ENCODE assay signal across 10 cellular contexts in the genomic region with DNA sequence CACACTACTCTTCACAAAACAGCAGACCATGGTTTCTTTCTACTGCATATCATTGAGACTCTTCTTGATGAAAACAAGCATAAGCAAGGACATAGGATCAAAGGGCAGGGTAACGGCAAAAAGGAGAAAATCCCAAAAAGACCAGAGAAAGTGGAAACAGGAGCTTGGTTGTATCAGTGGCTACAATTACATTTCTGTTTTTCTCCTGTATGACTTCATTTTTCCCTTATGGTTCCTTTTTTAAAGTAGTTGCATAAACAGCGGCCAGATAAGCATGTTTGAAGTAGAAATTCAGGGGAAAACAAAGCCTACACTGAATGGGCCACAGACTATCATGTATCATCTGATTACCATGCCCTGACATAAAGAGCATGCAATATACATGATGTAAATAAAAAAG. TPM values are rescaled to one million over a fixed set of nuclear protein-coding genes. Genes with fewer than 3 reads are reported as not detected.
DNase-seq lines count a peak whose midpoint lies in the region; ATAC-seq and TF ChIP-seq lines count a peak whose summit lies in the region.
"Had no signal": no experiment of that assay in that cellular context is flagged by ENCODE, and none has a peak within 500 bp of the region (broad histone marks: within the 10 kb centered on the region; RNA-seq: fewer than 3 reads in every experiment).

No MANE protein-coding gene starts in this region.

- H3K4me2 ChIP-seq in MM.1S (ENCODE audit: low read depth, low read length) (peak overlapping the region; percentile 6; the same call in 1 of the 2 replicates), neural progenitor cell (peak overlapping the region; percentile 83)

- CTCF ChIA-PET in CD8-positive, alpha-beta memory T cell (lab: Charles Lee), result no interaction called here

- peaks cover 66 to 81% (median 80%) of the 10 kb centered on the region in 3 donors for H3K4me1 Mint-ChIP-seq in CD8-positive, alpha-beta memory T cell
- H3K4me1 Mint-ChIP-seq in chondrocyte (ENCODE audit: low read depth) (peaks cover 63% of the 10 kb centered on the region), neural progenitor cell (peaks cover 32% of the 10 kb centered on the region)

- H3K4me3 ChIP-seq in CD8-positive, alpha-beta memory T cell (ENCODE audit: low read length), result peak overlapping the region; percentile 67
- H3K4me3 ChIP-seq in MM.1S (ENCODE audit: low read length) (no peak overlapping the region), neural progenitor cell (no peak overlapping the region)

- no peaks in the 10 kb centered on the region for H3K9me2 ChIP-seq in MM.1S (replicated peaks; ENCODE audit: insufficient read depth, low read length)

- H3K27ac ChIP-seq in CD8-positive, alpha-beta memory T cell (ENCODE audit: low read depth, low read length), result no peak overlapping the region
- H3K27ac ChIP-seq in MM.1S (ENCODE audit: low read length), result no peak overlapping the region
- no peak overlapping the region for H3K27ac ChIP-seq in neural progenitor cell
- H3K27ac ChIP-seq: WERI-Rb-1 had no signal

- peak overlapping the region in 1 of 8 donors; percentile 42 for H3K27ac Mint-ChIP-seq in CD8-positive, alpha-beta memory T cell
- H3K27ac Mint-ChIP-seq in chondrocyte (ENCODE audit: unreplicated experiment) (peak overlapping the region; percentile 24), neural progenitor cell (no peak overlapping the region)

- no peaks in the 10 kb centered on the region for H3K27me3 Mint-ChIP-seq in CD8-positive, alpha-beta memory T cell
- H3K27me3 Mint-ChIP-seq in chondrocyte (ENCODE audit: low read depth) (no peaks in the 10 kb centered on the region), neural progenitor cell (ENCODE audit: insufficient read depth, low read depth) (no peaks in the 10 kb centered on the region)

- ATAC-seq in HG03457 (IDR thresholded peaks at IDR 0.05; ENCODE audit: unreplicated experiment), result no peak
- no peak for ATAC-seq in GM19397 (IDR thresholded peaks at IDR 0.05; ENCODE audit: unreplicated experiment)

- peak overlapping the region; percentile 50 to 99 (median 90) for H3K4me3 Mint-ChIP-seq in CD8-positive, alpha-beta memory T cell
- peak overlapping the region; percentile 57 for H3K4me3 Mint-ChIP-seq in chondrocyte (ENCODE audit: unreplicated experiment)
- H3K4me3 Mint-ChIP-seq in neural progenitor cell, result peak overlapping the region; percentile 24

- no peaks in the 10 kb centered on the region for H3K27me3 ChIP-seq in CD8-positive, alpha-beta memory T cell (ENCODE audit: insufficient read depth, low read length, poor library complexity, severe bottlenecking)
- H3K27me3 ChIP-seq in MM.1S (replicated peaks; ENCODE audit: insufficient read depth, low read length) (no peaks in the 10 kb centered on the region), neural progenitor cell (peaks cover 35% of the 10 kb centered on the region)

- H3K4me1 ChIP-seq in CD8-positive, alpha-beta memory T cell (ENCODE audit: insufficient read depth, low read length), result peaks cover 59% of the 10 kb centered on the region
- H3K4me1 ChIP-seq in MM.1S (ENCODE audit: low read length), result peaks cover 24% of the 10 kb centered on the region
- H3K4me1 ChIP-seq in neural progenitor cell, result peaks cover 14% of the 10 kb centered on the region

- DNase-seq in CD8-positive, alpha-beta memory T cell, result no peak
- DNase-seq in MM.1S (no peak), chondrocyte (ENCODE audit: low spot score) (no peak), neural progenitor cell (ENCODE audit: low spot score) (no peak), germinal center (ENCODE audit: low spot score) (no peak), activated gamma-delta T cell (lab: John Stamatoyannopoulos, UW) (no peak)
- DNase-seq: NCI-H1694, WERI-Rb-1 had no signal

- no peaks in the 10 kb centered on the region for H3K9me3 ChIP-seq in CD8-positive, alpha-beta memory T cell (ENCODE audit: low read length)
- H3K9me3 ChIP-seq in MM.1S (replicated peaks; ENCODE audit: insufficient read depth, low read length) (no peaks in the 10 kb centered on the region), neural progenitor cell (ENCODE audit: low read depth) (no peaks in the 10 kb centered on the region)

- H3K36me3 Mint-ChIP-seq in CD8-positive, alpha-beta memory T cell, result peaks cover 4 to 37% (median 13%) of the 10 kb centered on the region in 3 donors
- peaks cover 6% of the 10 kb centered on the region for H3K36me3 Mint-ChIP-seq in chondrocyte (ENCODE audit: low read depth)
- H3K36me3 Mint-ChIP-seq in neural progenitor cell, result peaks cover 14% of the 10 kb centered on the region

- POLR2A ChIA-PET in CD8-positive, alpha-beta memory T cell (lab: Charles Lee), result interaction anchor here (0.6 to 1.5 kb wide), 2 partner anchors 80 to 93 kb away, joined by 3 read pairs; partner anchors contain the start of genes EXOC8 and SPRTN

- H3F3A ChIP-seq in MM.1S (ENCODE audit: insufficient read depth, low read length) (peaks cover 16% of the 10 kb centered on the region), neural progenitor cell (ENCODE audit: low read depth) (peaks cover 18% of the 10 kb centered on the region)

- H3K9me3 Mint-ChIP-seq in CD8-positive, alpha-beta memory T cell, result no peaks in the 10 kb centered on the region
- no peaks in the 10 kb centered on the region for H3K9me3 Mint-ChIP-seq in chondrocyte (ENCODE audit: low read depth)
- H3K9me3 Mint-ChIP-seq in neural progenitor cell, result no peaks in the 10 kb centered on the region

- H3K79me2 ChIP-seq in MM.1S (ENCODE audit: low read length) (peaks cover 87% of the 10 kb centered on the region), neural progenitor cell (ENCODE audit: low read depth) (peaks cover 57% of the 10 kb centered on the region)

- no peak for TF ChIP-seq CTCF in MM.1S (IDR thresholded peaks at IDR 0.05; ENCODE audit: low read length)
- no peak for TF ChIP-seq CTCF in chondrocyte (IDR thresholded peaks at IDR 0.05)
- TF ChIP-seq CTCF in neural progenitor cell (IDR thresholded peaks at IDR 0.05), result no peak

- H2AFZ ChIP-seq in MM.1S (ENCODE audit: low read length) (no peak overlapping the region), neural progenitor cell (replicated peaks) (no peak overlapping the region)

- H4K20me1 ChIP-seq in MM.1S (ENCODE audit: insufficient read depth, low read length), result no peaks in the 10 kb centered on the region
- H4K20me1 ChIP-seq in neural progenitor cell (ENCODE audit: low read depth), result peaks cover 87% of the 10 kb centered on the region

- no peaks in the 10 kb centered on the region for H3K36me3 ChIP-seq in CD8-positive, alpha-beta memory T cell (ENCODE audit: insufficient read depth, low read length)
- H3K36me3 ChIP-seq in MM.1S (replicated peaks; ENCODE audit: insufficient read depth, low read length) (no peaks in the 10 kb centered on the region), neural progenitor cell (no peaks in the 10 kb centered on the region)
- H3K36me3 ChIP-seq: WERI-Rb-1 had no signal

- H3K9ac ChIP-seq in MM.1S (ENCODE audit: low read length), result no peak overlapping the region
- H3K9ac ChIP-seq in neural progenitor cell, result no peak overlapping the region

RNA-seq across cellular contexts. Expression of gene EGLN1, which starts 4.6 kb away (rescaled TPM):
- total RNA-seq in CD8-positive, alpha-beta memory T cell, result 10 to 100 TPM; 21.0 to 24.2 TPM
- polyA plus RNA-seq in CD8-positive, alpha-beta memory T cell, result 30.9 TPM
- total RNA-seq in chondrocyte (25.7 to 36.6 TPM (median 35.3 TPM) in 3 replicates), neural progenitor cell (ENCODE audit: low replicate concordance) (24.3 and 30.3 TPM in 2 replicates)

Comparison
In these comparisons a context has a peak if more than half of its experiments do, and no peak if none do; other contexts are left out.
1. H3K4me3 Mint-ChIP-seq: peak in every context shown above with its lines; median percentile 90 in CD8-positive, alpha-beta memory T cell; 57 in chondrocyte; 24 in neural progenitor cell.